Comparison of ENCODE assay signal across 8 cellular contexts in genomic region chr15:72231066-72231846, GRCh38. TPM values are rescaled to one million over a fixed set of nuclear protein-coding genes. Genes with fewer than 3 reads are reported as not detected.
DNase-seq lines count a peak whose midpoint lies in the region; ATAC-seq, FAIRE-seq and TF ChIP-seq lines count a peak whose summit lies in the region.

Gene PKM, minus strand, starts transcription at chr15:72231190. Its CDS starts 12,093 bp downstream, at chr15:72219097.

- H3K9me2 ChIP-seq in hepatocyte (replicated peaks; ENCODE audit: insufficient read depth), result no peaks in the 10 kb centered on the region

- H3K27me3 ChIP-seq in hepatocyte (no peaks in the 10 kb centered on the region), aorta (ENCODE audit: control insufficient read depth in 1 of 2, insufficient read depth in 2 of 2, low read length in 1 of 2) (no peaks in the 10 kb centered on the region)

- H3K4me1 ChIP-seq in hepatocyte (ENCODE audit: insufficient read depth), result peaks cover 35% of the 10 kb centered on the region
- H3K4me1 ChIP-seq in aorta (ENCODE audit: control insufficient read depth in 1 of 2, insufficient read depth in 2 of 2, low read length in 2 of 2), result no peaks in the 10 kb centered on the region

- H4K20me1 ChIP-seq in hepatocyte (ENCODE audit: insufficient read depth, poor library complexity, severe bottlenecking), result peaks cover 3% of the 10 kb centered on the region

- no peaks in the 10 kb centered on the region for H3K9me3 ChIP-seq in hepatocyte (ENCODE audit: low read depth)
- H3K9me3 ChIP-seq in aorta (ENCODE audit: control insufficient read depth, low read length), result no peaks in the 10 kb centered on the region

- H3K4me3 ChIP-seq in hepatocyte (peak within 1 kb of the TSS; percentile 76), aorta (ENCODE audit: low read length in 2 of 2) (peak within 1 kb of the TSS; percentile 46 to 81)

- TF ChIP-seq CTCF in hepatocyte (IDR thresholded peaks at IDR 0.05; ENCODE audit: poor library complexity), result no peak

- H3K27ac ChIP-seq in hepatocyte, result peak within 1 kb of the TSS; percentile 95
- H3K27ac ChIP-seq in aorta (ENCODE audit: low read depth in 1 of 2, low read length in 2 of 2), result peak within 1 kb of the TSS; percentile 95 to 98

- H3K79me2 ChIP-seq in hepatocyte, result peaks cover 37% of the 10 kb centered on the region

- H3K4me2 ChIP-seq in hepatocyte, result peak within 1 kb of the TSS; percentile 86

- peak; percentile 84 for FAIRE-seq in GM18507 (lab: Jason Lieb, UNC)

- DNase-seq in GM18507 (ENCODE audit: extremely low spot score, insufficient read length, low read depth), result peak; percentile 74
- peak; percentile 66 for DNase-seq in NCI-H2081 treated with DMSO at 0.1 percent for 48 hours (lab: John Stamatoyannopoulos, UW)
- peak; percentile 96 for DNase-seq in T1000 (lab: John Stamatoyannopoulos, UW)
- peak; percentile 99 for DNase-seq in astrocyte of the hippocampus (ENCODE audit: low read depth, low spot score)
- DNase-seq in hepatocyte (ENCODE audit: low spot score), result peak; percentile 97
- peak; percentile 86 for DNase-seq in renal cortical epithelial cell (ENCODE audit: low read depth)
- peak; percentile 98 for DNase-seq in aorta

- no peaks in the 10 kb centered on the region for H3K36me3 ChIP-seq in hepatocyte (replicated peaks; ENCODE audit: insufficient read depth, low read depth)
- no peaks in the 10 kb centered on the region for H3K36me3 ChIP-seq in aorta (ENCODE audit: control insufficient read depth in 1 of 2, insufficient read depth in 2 of 2, low read length in 1 of 2)

- peak within 1 kb of the TSS; percentile 88 for H2AFZ ChIP-seq in hepatocyte

- under 1% methylated on average over 49 of the region's 70 CpGs for WGBS in hepatocyte (ENCODE audit: low lambda C conversion rate, missing lambda C conversion rate)
- 0 to 1% methylated on average over 64 to 70 of the region's 70 CpGs for WGBS in aorta, 2 donors

- intact Hi-C loops in aorta (cut with DNase I), result loop anchor here (2.0 kb wide), 1 partner anchor 42 kb away; the partner anchor contains the start of gene PARP6 (in 2 of the 2)

- ATAC-seq in HG02981 (IDR thresholded peaks at IDR 0.05; ENCODE audit: unreplicated experiment) (peak; percentile 45), aorta (ENCODE audit: low FRiP score) (peak; percentile 94)

RNA-seq across cellular contexts. Expression of gene PKM, which starts in this region (rescaled TPM):
- total RNA-seq in hepatocyte, result 314 and 332 TPM in 2 replicates
- polyA plus RNA-seq in hepatocyte, result 376 and 403 TPM in 2 replicates
- 3,079 and 5,384 TPM in 2 replicates for total RNA-seq in renal cortical epithelial cell
- 100 to 1,000 TPM; 478 to 588 TPM for total RNA-seq in aorta
- polyA plus RNA-seq in aorta, result 100 to 1,000 TPM; 238 to 429 TPM

Comparison
In these comparisons a context has a peak if more than half of its experiments do, and no peak if none do; other contexts are left out.
1. Peak in every context shown above with its lines: DNase-seq, ATAC-seq, H3K4me3 ChIP-seq and H3K27ac ChIP-seq.